13 cellular contexts compared by ENCODE assay signal in the genomic region with DNA sequence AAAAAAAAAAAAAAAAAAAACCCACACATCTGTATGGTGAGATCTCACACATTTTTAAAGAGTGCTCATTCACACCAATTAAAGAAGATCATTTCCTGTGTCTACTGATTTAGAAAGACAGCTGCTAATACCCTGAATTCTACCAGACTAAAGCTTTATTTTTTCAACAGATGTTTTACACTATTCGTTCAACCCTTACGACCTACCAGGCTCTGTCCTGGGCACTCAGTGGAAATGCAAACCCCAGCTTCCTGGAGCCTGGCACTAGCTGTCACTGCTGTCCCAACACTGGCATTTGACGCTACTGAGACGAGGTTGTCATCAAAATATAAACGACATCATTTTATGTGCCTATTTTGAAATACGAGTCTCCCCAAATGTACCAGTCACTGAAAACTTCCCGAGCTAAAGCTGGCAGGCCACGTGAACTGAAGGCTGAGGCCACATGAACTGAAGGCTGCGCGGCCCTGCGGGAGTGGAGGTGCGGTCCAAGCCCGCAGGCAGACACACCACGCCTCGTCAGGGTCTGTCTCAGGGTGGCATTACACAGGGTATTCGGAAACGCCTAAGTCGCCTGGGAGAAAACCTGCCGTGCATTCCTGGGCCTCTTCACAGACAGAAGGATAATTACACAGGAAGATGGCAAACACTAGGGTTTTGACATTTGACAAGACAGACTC. TPM values are rescaled to one million over a fixed set of nuclear protein-coding genes. Genes with fewer than 3 reads are reported as not detected.
A peak's percentile ranks its signal among the peaks of the same experiment; 100 is the strongest.
DNase-seq lines count a peak whose midpoint lies in the region; ATAC-seq and TF ChIP-seq lines count a peak whose summit lies in the region.
"Had no signal": no experiment of that assay in that cellular context is flagged by ENCODE, and none has a peak within 500 bp of the region (broad histone marks: within the 10 kb centered on the region; RNA-seq: fewer than 3 reads in every experiment).

No MANE protein-coding gene starts in this region.

- TF ChIP-seq POLR2A in uterus (IDR thresholded peaks at IDR 0.05) = no peak

- TF ChIP-seq CTCF in neutrophil (IDR thresholded peaks at IDR 0.05) = no peak
- no peak for TF ChIP-seq CTCF in uterus (IDR thresholded peaks at IDR 0.05)

- no peak overlapping the region for H3K4me3 ChIP-seq in CD4-positive, alpha-beta memory T cell (ENCODE audit: low read length in 2 of 2)
- H3K4me3 ChIP-seq in neutrophil (ENCODE audit: low read depth in 1 of 2, low read length in 1 of 2) (no peak overlapping the region), uterus (no peak overlapping the region)

- ATAC-seq in GM19372 (IDR thresholded peaks at IDR 0.05; ENCODE audit: low read depth, unreplicated experiment) = peak; percentile 16
- no peak for ATAC-seq in activated CD8-positive, alpha-beta T cell treated with anti-CD3 and anti-CD28 coated beads, Interleukin-2, amount 10 ng/mL, durations not matched to agents 7 days and 5 days
- ATAC-seq in GM18873 (IDR thresholded peaks at IDR 0.05; ENCODE audit: low FRiP score, unreplicated experiment) = no peak
- ATAC-seq: SK-N-SH treated with all-trans-retinoic acid at 6 μM for 48 hours had no signal

- no peaks in the 10 kb centered on the region for H3K27me3 ChIP-seq in CD4-positive, alpha-beta memory T cell (ENCODE audit: insufficient read depth, low read length)
- no peaks in the 10 kb centered on the region for H3K27me3 ChIP-seq in neutrophil
- H3K27me3 ChIP-seq in uterus = no peaks in the 10 kb centered on the region

- H3K4me1 ChIP-seq in CD4-positive, alpha-beta memory T cell (ENCODE audit: insufficient read depth, low read length) = no peaks in the 10 kb centered on the region
- peaks cover 16 to 20% of the 10 kb centered on the region in 2 experiments for H3K4me1 ChIP-seq in neutrophil (ENCODE audit: control insufficient read depth in 1 of 2, insufficient read depth in 1 of 2, low read depth in 1 of 2, low read length in 1 of 2)
- no peaks in the 10 kb centered on the region for H3K4me1 ChIP-seq in uterus

- CTCF ChIA-PET in CD4-positive, alpha-beta memory T cell (lab: Charles Lee; ENCODE audit: partially characterized antibody) = interaction anchor here (1.1 kb wide), 1 partner anchor 9 kb away, joined by 3 read pairs; no protein-coding TSS in a partner anchor
- CTCF ChIA-PET in activated CD8-positive, alpha-beta T cell treated with anti-CD3 and anti-CD28 coated beads, Interleukin-2, amount 10 ng/mL, durations not matched to agents 7 days and 5 days (lab: Charles Lee) = interaction anchor here (0.6 to 2.9 kb wide), 2 partner anchors 14 to 47 kb away, joined by 3 to 16 read pairs; no protein-coding TSS in a partner anchor

- POLR2A ChIA-PET in CD4-positive, alpha-beta memory T cell (lab: Charles Lee; ENCODE audit: partially characterized antibody) = no interaction called here
- POLR2A ChIA-PET in activated CD8-positive, alpha-beta T cell treated with anti-CD3 and anti-CD28 coated beads, Interleukin-2, amount 10 ng/mL, durations not matched to agents 7 days and 5 days (lab: Charles Lee) = interaction anchor here (1.4 kb wide), 2 partner anchors 25 to 27 kb away, joined by 4 to 7 read pairs; a partner anchor contains a TSS

- DNase-seq in CD4-positive, alpha-beta memory T cell = no peak
- DNase-seq in activated CD8-positive, alpha-beta T cell treated with anti-CD3 and anti-CD28 coated beads, Interleukin-2, amount 10 ng/mL, durations not matched to agents 7 days and 5 days = no peak
- no peak for DNase-seq in uterus
- DNase-seq in caudate nucleus (lab: John Stamatoyannopoulos, UW) = no peak
- DNase-seq: activated CD4-positive, alpha-beta T cell treated with anti-CD3 and anti-CD28 coated beads for 48 hours; activated naive CD4-positive, alpha-beta T cell treated with anti-CD3 and anti-CD28 coated beads for 36 hours; NCI-H1694; stimulated activated CD4-positive, alpha-beta T cell treated with anti-CD3 and anti-CD28 coated beads, Interleukin-2, amount 100 ng/mL, for 48 hours; stimulated activated naive CD8-positive, alpha-beta T cell treated with anti-CD3 and anti-CD28 coated beads, Interleukin-15, amount 100 ng/mL, for 72 hours had no signal

- peaks cover 4 to 27% (median 17%) of the 10 kb centered on the region in 4 donors for H3K4me1 Mint-ChIP-seq in CD4-positive, alpha-beta memory T cell
- peaks cover 42% of the 10 kb centered on the region for H3K4me1 Mint-ChIP-seq in activated CD8-positive, alpha-beta T cell treated with anti-CD3 and anti-CD28 coated beads, Interleukin-2, amount 10 ng/mL, durations not matched to agents 7 days and 5 days (ENCODE audit: low read depth)

- H3K27me3 Mint-ChIP-seq in CD4-positive, alpha-beta memory T cell = no peaks in the 10 kb centered on the region
- no peaks in the 10 kb centered on the region for H3K27me3 Mint-ChIP-seq in activated CD8-positive, alpha-beta T cell treated with anti-CD3 and anti-CD28 coated beads, Interleukin-2, amount 10 ng/mL, durations not matched to agents 7 days and 5 days (ENCODE audit: low read depth)
- H3K27me3 Mint-ChIP-seq: stimulated activated naive CD8-positive, alpha-beta T cell treated with anti-CD3 and anti-CD28 coated beads, Interleukin-15, amount 100 ng/mL, for 72 hours had no signal

- peak overlapping the region in 3 of 8 donors; percentile 6 to 17 (median 10) for H3K4me3 Mint-ChIP-seq in CD4-positive, alpha-beta memory T cell
- H3K4me3 Mint-ChIP-seq in activated CD8-positive, alpha-beta T cell treated with anti-CD3 and anti-CD28 coated beads, Interleukin-2, amount 10 ng/mL, durations not matched to agents 7 days and 5 days = no peak overlapping the region
- H3K4me3 Mint-ChIP-seq: activated naive CD4-positive, alpha-beta T cell treated with anti-CD3 and anti-CD28 coated beads for 36 hours; stimulated activated naive CD8-positive, alpha-beta T cell treated with anti-CD3 and anti-CD28 coated beads, Interleukin-15, amount 100 ng/mL, for 72 hours had no signal

- H3K36me3 ChIP-seq in CD4-positive, alpha-beta memory T cell (ENCODE audit: insufficient read depth, low read length) = peaks cover 32% of the 10 kb centered on the region
- H3K36me3 ChIP-seq in neutrophil (peaks cover 95% of the 10 kb centered on the region), uterus (no peaks in the 10 kb centered on the region)

- H3K36me3 Mint-ChIP-seq in CD4-positive, alpha-beta memory T cell = peaks cover 82 to 84% of the 10 kb centered on the region in 2 donors
- peaks cover 71% of the 10 kb centered on the region for H3K36me3 Mint-ChIP-seq in activated CD8-positive, alpha-beta T cell treated with anti-CD3 and anti-CD28 coated beads, Interleukin-2, amount 10 ng/mL, durations not matched to agents 7 days and 5 days (ENCODE audit: low read depth)

- H3K9me3 Mint-ChIP-seq in CD4-positive, alpha-beta memory T cell = no peaks in the 10 kb centered on the region
- H3K9me3 Mint-ChIP-seq in activated CD8-positive, alpha-beta T cell treated with anti-CD3 and anti-CD28 coated beads, Interleukin-2, amount 10 ng/mL, durations not matched to agents 7 days and 5 days (ENCODE audit: insufficient read depth) = no peaks in the 10 kb centered on the region
- H3K9me3 Mint-ChIP-seq: activated naive CD4-positive, alpha-beta T cell treated with anti-CD3 and anti-CD28 coated beads for 36 hours; stimulated activated naive CD8-positive, alpha-beta T cell treated with anti-CD3 and anti-CD28 coated beads, Interleukin-15, amount 100 ng/mL, for 72 hours had no signal

- peak overlapping the region in 3 of 7 donors; percentile 23 to 90 (median 48) for H3K27ac Mint-ChIP-seq in CD4-positive, alpha-beta memory T cell
- peak overlapping the region; percentile 44 for H3K27ac Mint-ChIP-seq in activated CD8-positive, alpha-beta T cell treated with anti-CD3 and anti-CD28 coated beads, Interleukin-2, amount 10 ng/mL, durations not matched to agents 7 days and 5 days
- H3K27ac Mint-ChIP-seq: activated naive CD4-positive, alpha-beta T cell treated with anti-CD3 and anti-CD28 coated beads for 36 hours had no signal

- H3K27ac ChIP-seq in CD4-positive, alpha-beta memory T cell (ENCODE audit: low read depth, low read length) = peak overlapping the region; percentile 23
- H3K27ac ChIP-seq in neutrophil (peak overlapping the region; percentile 41), uterus (no peak overlapping the region), caudate nucleus (ENCODE audit: low read depth, low read length) (no peak overlapping the region)

- no peaks in the 10 kb centered on the region for H3K9me3 ChIP-seq in CD4-positive, alpha-beta memory T cell (ENCODE audit: control insufficient read depth in 1 of 2, low read length in 2 of 2)
- H3K9me3 ChIP-seq in neutrophil = no peaks in the 10 kb centered on the region
- H3K9me3 ChIP-seq in uterus = no peaks in the 10 kb centered on the region

- intact Hi-C loops in CD4-positive, alpha-beta memory T cell (cut with micrococcal nuclease) = no loop called here
- intact Hi-C loops in uterus (cut with DNase I; ENCODE audit: low total_unique reads) = no loop called here

RNA-seq across cellular contexts. Expression of a gene that starts 27.2 kb away (rescaled TPM):
- 10 to 100 TPM; 13.1 to 14.6 TPM for total RNA-seq in CD4-positive, alpha-beta memory T cell
- polyA plus RNA-seq in CD4-positive, alpha-beta memory T cell = 1 to 10 TPM; 2.0 to 7.0 TPM
- total RNA-seq in activated CD8-positive, alpha-beta T cell treated with anti-CD3 and anti-CD28 coated beads, Interleukin-2, amount 10 ng/mL, durations not matched to agents 7 days and 5 days = 10 to 100 TPM; 23.2 to 23.8 TPM
- 10 to 100 TPM; 40.9 to 62.8 (median 52.1) TPM for total RNA-seq in uterus

RNA-seq across cellular contexts. Expression of a gene that starts 56.7 kb away (rescaled TPM):
- total RNA-seq in CD4-positive, alpha-beta memory T cell = not detected
- not detected for polyA plus RNA-seq in CD4-positive, alpha-beta memory T cell
- total RNA-seq in activated CD8-positive, alpha-beta T cell treated with anti-CD3 and anti-CD28 coated beads, Interleukin-2, amount 10 ng/mL, durations not matched to agents 7 days and 5 days = not detected
- total RNA-seq in uterus = 1 to 10 TPM in 2 of 4 donors, under 1 TPM in 1, not detected in 1; 0.26 to 3.6 (median 2.9) TPM
- total RNA-seq: activated naive CD4-positive, alpha-beta T cell treated with anti-CD3 and anti-CD28 coated beads for 36 hours had no signal

Comparison
In these comparisons a context has a peak if more than half of its experiments do, and no peak if none do; other contexts are left out.
1. H3K27ac ChIP-seq: peak in CD4-positive, alpha-beta memory T cell (single experiment) and neutrophil (single experiment); none in uterus (0 of 2) and caudate nucleus (single experiment).